Comparison of ENCODE assay signal across 11 cellular contexts in the genomic region with DNA sequence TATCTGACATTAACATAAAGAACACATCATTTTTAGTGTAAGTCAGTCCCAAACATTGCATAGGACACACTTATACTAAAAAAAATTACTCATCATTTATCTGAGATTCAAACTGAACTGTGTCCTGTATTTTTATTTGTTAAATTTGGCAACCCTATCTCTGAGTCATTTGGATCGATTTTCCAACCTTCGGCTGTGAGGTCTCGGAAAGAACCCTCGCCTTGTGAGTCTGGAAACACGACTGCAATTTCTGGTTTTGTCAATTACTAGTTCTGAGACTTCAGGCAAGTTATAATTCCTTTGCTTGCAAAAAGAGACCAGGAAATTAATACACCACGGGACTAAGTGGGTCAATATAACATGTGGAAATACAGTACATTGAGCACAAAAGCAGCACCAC. TPM values are rescaled to one million over a fixed set of nuclear protein-coding genes. Genes with fewer than 3 reads are reported as not detected.
DNase-seq lines count a peak whose midpoint lies in the region; ATAC-seq and TF ChIP-seq lines count a peak whose summit lies in the region.
"Had no signal": no experiment of that assay in that cellular context is flagged by ENCODE, and none has a peak within 500 bp of the region (broad histone marks: within the 10 kb centered on the region; RNA-seq: fewer than 3 reads in every experiment).

No MANE protein-coding gene starts in this region.

- H3K27me3 ChIP-seq in duodenal mucosa (ENCODE audit: control insufficient read depth in 1 of 2, insufficient read depth in 2 of 2, low read length in 2 of 2) (no peaks in the 10 kb centered on the region), mucosa of rectum (ENCODE audit: control insufficient read depth in 2 of 2, insufficient read depth in 2 of 2, low read length in 2 of 2) (no peaks in the 10 kb centered on the region), upper lobe of right lung (no peaks in the 10 kb centered on the region)

- H3K36me3 Mint-ChIP-seq in activated T-cell treated with anti-CD3 and anti-CD28 coated beads, Interleukin-2, amount 50 U/mL, for 24 hours (ENCODE audit: low read depth) = no peaks in the 10 kb centered on the region

- no peaks in the 10 kb centered on the region for H3K9me3 ChIP-seq in duodenal mucosa (ENCODE audit: control insufficient read depth in 1 of 2, low read length in 2 of 2)
- H3K9me3 ChIP-seq in mucosa of rectum (ENCODE audit: control insufficient read depth in 2 of 2, low read length in 2 of 2) = no peaks in the 10 kb centered on the region
- H3K9me3 ChIP-seq in upper lobe of right lung = no peaks in the 10 kb centered on the region

- intact Hi-C loops in upper lobe of right lung (cut with DNase I) = no loop called here

- H3K4me1 ChIP-seq in duodenal mucosa (ENCODE audit: control insufficient read depth in 1 of 2, insufficient read depth in 2 of 2, low read length in 2 of 2) (peaks cover 51 to 67% of the 10 kb centered on the region in 2 donors), mucosa of rectum (ENCODE audit: control insufficient read depth in 2 of 2, insufficient read depth in 2 of 2, low read length in 2 of 2) (peaks cover 29 to 70% of the 10 kb centered on the region in 2 donors), upper lobe of right lung (peaks cover 36% of the 10 kb centered on the region)

- DNase-seq in NCI-H446 treated with DMSO at 0.1 percent for 48 hours (lab: John Stamatoyannopoulos, UW) (peak; percentile 41), upper lobe of right lung (no peak), NCI-H1417 treated with DMSO at 0.1 percent for 48 hours (lab: John Stamatoyannopoulos, UW) (no peak)
- no peak for DNase-seq in stimulated activated naive CD8-positive, alpha-beta T cell treated with anti-CD3 and anti-CD28 coated beads, Interleukin-15, amount 100 ng/mL, for 72 hours
- no peak for DNase-seq in activated T-cell treated with anti-CD3 and anti-CD28 coated beads, Interleukin-2, amount 50 U/mL, for 24 hours
- DNase-seq: endodermal cell, mesendoderm had no signal

- no peak overlapping the region for H3K27ac Mint-ChIP-seq in stimulated activated naive CD8-positive, alpha-beta T cell treated with anti-CD3 and anti-CD28 coated beads, Interleukin-15, amount 100 ng/mL, for 72 hours
- no peak overlapping the region for H3K27ac Mint-ChIP-seq in activated T-cell treated with anti-CD3 and anti-CD28 coated beads, Interleukin-2, amount 50 U/mL, for 24 hours
- H3K27ac Mint-ChIP-seq: endodermal cell; IgD-negative memory B cell; T-helper 2 cell treated with Interferon-gamma antibody and Interleukin-4, amounts not matched to agents 5 μg/mL and 100 μg/mL, for 36 hours had no signal

- no peak for TF ChIP-seq CTCF in upper lobe of right lung (IDR thresholded peaks at IDR 0.05)

- H3K4me3 Mint-ChIP-seq in stimulated activated naive CD8-positive, alpha-beta T cell treated with anti-CD3 and anti-CD28 coated beads, Interleukin-15, amount 100 ng/mL, for 72 hours = no peak overlapping the region
- H3K4me3 Mint-ChIP-seq in activated T-cell treated with anti-CD3 and anti-CD28 coated beads, Interleukin-2, amount 50 U/mL, for 24 hours = no peak overlapping the region
- H3K4me3 Mint-ChIP-seq: endodermal cell; IgD-negative memory B cell; T-helper 2 cell treated with Interferon-gamma antibody and Interleukin-4, amounts not matched to agents 5 μg/mL and 100 μg/mL, for 36 hours had no signal

- no peaks in the 10 kb centered on the region for H3K9me3 Mint-ChIP-seq in stimulated activated naive CD8-positive, alpha-beta T cell treated with anti-CD3 and anti-CD28 coated beads, Interleukin-15, amount 100 ng/mL, for 72 hours
- no peaks in the 10 kb centered on the region for H3K9me3 Mint-ChIP-seq in activated T-cell treated with anti-CD3 and anti-CD28 coated beads, Interleukin-2, amount 50 U/mL, for 24 hours
- H3K9me3 Mint-ChIP-seq: endodermal cell; T-helper 2 cell treated with Interferon-gamma antibody and Interleukin-4, amounts not matched to agents 5 μg/mL and 100 μg/mL, for 36 hours had no signal

- H3K27me3 Mint-ChIP-seq in stimulated activated naive CD8-positive, alpha-beta T cell treated with anti-CD3 and anti-CD28 coated beads, Interleukin-15, amount 100 ng/mL, for 72 hours = peaks cover 13% of the 10 kb centered on the region
- peaks cover 11% of the 10 kb centered on the region for H3K27me3 Mint-ChIP-seq in activated T-cell treated with anti-CD3 and anti-CD28 coated beads, Interleukin-2, amount 50 U/mL, for 24 hours

- H3K4me1 Mint-ChIP-seq in stimulated activated naive CD8-positive, alpha-beta T cell treated with anti-CD3 and anti-CD28 coated beads, Interleukin-15, amount 100 ng/mL, for 72 hours = peaks cover 14% of the 10 kb centered on the region
- H3K4me1 Mint-ChIP-seq in activated T-cell treated with anti-CD3 and anti-CD28 coated beads, Interleukin-2, amount 50 U/mL, for 24 hours (ENCODE audit: low read depth) = peaks cover 1% of the 10 kb centered on the region
- H3K4me1 Mint-ChIP-seq: IgD-negative memory B cell had no signal

- ATAC-seq in upper lobe of right lung = no peak
- ATAC-seq in stimulated activated naive CD8-positive, alpha-beta T cell treated with anti-CD3 and anti-CD28 coated beads, Interleukin-15, amount 100 ng/mL, for 72 hours = no peak

- H3K27ac ChIP-seq in duodenal mucosa (ENCODE audit: low read depth, low read length) (peak overlapping the region; percentile 54), mucosa of rectum (ENCODE audit: low read depth in 2 of 2, low read length in 2 of 2) (peak overlapping the region; percentile 56 to 71), upper lobe of right lung (peak overlapping the region; percentile 70)

- H3K4me3 ChIP-seq in duodenal mucosa (ENCODE audit: low read depth in 1 of 2, low read length in 2 of 2) (no peak overlapping the region), mucosa of rectum (ENCODE audit: low read length in 2 of 2) (no peak overlapping the region), upper lobe of right lung (no peak overlapping the region)

- H3K9ac ChIP-seq in duodenal mucosa (ENCODE audit: low read depth in 1 of 2, low read length in 2 of 2) = peak overlapping the region in 1 of 2 donors; percentile 13
- peak overlapping the region in 1 of 2 donors; percentile 24 for H3K9ac ChIP-seq in mucosa of rectum (ENCODE audit: low read depth in 1 of 2, low read length in 2 of 2)

- H3K36me3 ChIP-seq in duodenal mucosa (ENCODE audit: control insufficient read depth in 1 of 2, insufficient read depth in 2 of 2, low read length in 2 of 2) (no peaks in the 10 kb centered on the region), mucosa of rectum (ENCODE audit: control insufficient read depth in 2 of 2, insufficient read depth in 2 of 2, low read length in 2 of 2) (peaks cover 0 to 4% of the 10 kb centered on the region in 2 donors), upper lobe of right lung (no peaks in the 10 kb centered on the region)

RNA-seq across cellular contexts. Expression of a gene that starts 14.0 kb away (rescaled TPM):
- 30.7 TPM for total RNA-seq in upper lobe of right lung
